ENCODE assay signal across 8 cellular contexts in the genomic region with DNA sequence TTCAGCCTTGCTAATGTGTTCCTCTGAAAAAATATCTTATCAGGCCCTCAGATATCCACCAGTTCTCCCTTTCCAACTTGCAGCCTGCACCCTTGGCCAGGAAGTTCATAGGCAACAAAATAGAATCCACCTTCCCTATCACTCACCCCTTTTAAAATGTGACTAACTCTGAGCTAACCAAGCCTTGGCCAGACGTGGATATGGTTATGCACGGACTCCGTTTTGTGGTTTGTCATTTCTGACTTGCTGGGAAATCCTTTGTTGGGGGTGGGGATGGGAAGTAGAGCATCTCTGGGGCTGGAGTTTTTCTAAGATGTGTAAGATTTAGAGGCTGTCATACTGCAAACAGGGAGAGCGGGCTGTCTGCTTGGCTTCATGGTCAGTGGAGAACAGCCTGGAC.
DNase-seq lines count a peak whose midpoint lies in the region; ATAC-seq and TF ChIP-seq lines count a peak whose summit lies in the region.

No MANE protein-coding gene starts in this region.

- H3K9me3 ChIP-seq in T-helper 17 cell (ENCODE audit: control insufficient read depth, low read length, poor library complexity, severe bottlenecking) (no peaks in the 10 kb centered on the region), gastroesophageal sphincter (no peaks in the 10 kb centered on the region), adrenal gland (replicated peaks in 1 of 3) (no peaks in the 10 kb centered on the region)

- DNase-seq in activated CD4-positive, alpha-beta T cell treated with anti-CD3 and anti-CD28 coated beads, Interleukin-2, amount 10 ng/mL, durations not matched to agents 24 days and 14 days = peak; percentile 69
- no peak for DNase-seq in activated CD4-positive, alpha-beta T cell treated with anti-CD3 and anti-CD28 coated beads for 1 hour
- DNase-seq in T-helper 17 cell (no peak), globus pallidus (ENCODE audit: low spot score) (no peak), adrenal gland (no peak)
- DNase-seq in stimulated activated naive CD8-positive, alpha-beta T cell treated with anti-CD3 and anti-CD28 coated beads, Interleukin-15, Interleukin-2, amounts not matched to agents 100 U/mL and 50 U/mL, for 24 hours = no peak

- peak overlapping the region; percentile 66 for H3K27ac Mint-ChIP-seq in activated CD4-positive, alpha-beta T cell treated with anti-CD3 and anti-CD28 coated beads, Interleukin-2, amount 10 ng/mL, durations not matched to agents 24 days and 14 days
- peak overlapping the region; percentile 89 for H3K27ac Mint-ChIP-seq in T-helper 17 cell

- H3K27ac ChIP-seq in gastroesophageal sphincter (peak overlapping the region in 3 of 4 donors; percentile 6 to 87 (median 86)), adrenal gland (peak overlapping the region in 1 of 5 donors; percentile 24)

- H3K4me1 ChIP-seq in gastroesophageal sphincter (peaks cover 0 to 85% (median 53%) of the 10 kb centered on the region in 3 donors), adrenal gland (replicated peaks in 1 of 2) (peaks cover 14 to 29% of the 10 kb centered on the region in 2 donors)

- H3K4me1 Mint-ChIP-seq in activated CD4-positive, alpha-beta T cell treated with anti-CD3 and anti-CD28 coated beads, Interleukin-2, amount 10 ng/mL, durations not matched to agents 24 days and 14 days = peaks cover 82% of the 10 kb centered on the region
- H3K4me1 Mint-ChIP-seq in T-helper 17 cell = peaks cover 60% of the 10 kb centered on the region

- ATAC-seq in T-helper 17 cell = no peak
- ATAC-seq in gastroesophageal sphincter = no peak
- ATAC-seq in stimulated activated naive CD8-positive, alpha-beta T cell treated with anti-CD3 and anti-CD28 coated beads, Interleukin-15, Interleukin-2, amounts not matched to agents 100 U/mL and 50 U/mL, for 24 hours = peak; percentile 61
- ATAC-seq in GM21367 (IDR thresholded peaks at IDR 0.05; ENCODE audit: unreplicated experiment) = no peak

- intact Hi-C loops in activated CD4-positive, alpha-beta T cell treated with anti-CD3 and anti-CD28 coated beads, Interleukin-2, amount 10 ng/mL, durations not matched to agents 24 days and 14 days (cut with micrococcal nuclease) = no loop called here
- intact Hi-C loops in adrenal gland (cut with DNase I) = no loop called here

- no peak for TF ChIP-seq POLR2A in gastroesophageal sphincter (IDR thresholded peaks at IDR 0.05)
- TF ChIP-seq POLR2A in adrenal gland (IDR thresholded peaks at IDR 0.05) = no peak

- no peaks in the 10 kb centered on the region for H3K27me3 Mint-ChIP-seq in activated CD4-positive, alpha-beta T cell treated with anti-CD3 and anti-CD28 coated beads, Interleukin-2, amount 10 ng/mL, durations not matched to agents 24 days and 14 days
- no peaks in the 10 kb centered on the region for H3K27me3 Mint-ChIP-seq in T-helper 17 cell

- 0 to 37% methylated on average over 1 to 3 of the region's 4 CpGs for WGBS in gastroesophageal sphincter (ENCODE audit: low coverage in 1 of 2), 2 donors
- WGBS in adrenal gland, 4 donors = 41 to 55% (median 48%) methylated on average over 4 of the region's 4 CpGs

- H3K4me3 Mint-ChIP-seq in activated CD4-positive, alpha-beta T cell treated with anti-CD3 and anti-CD28 coated beads, Interleukin-2, amount 10 ng/mL, durations not matched to agents 24 days and 14 days = peak overlapping the region; percentile 49
- H3K4me3 Mint-ChIP-seq in T-helper 17 cell = no peak overlapping the region

- H3K27me3 ChIP-seq in gastroesophageal sphincter (no peaks in the 10 kb centered on the region), adrenal gland (no peaks in the 10 kb centered on the region)

- H3K9me3 Mint-ChIP-seq in activated CD4-positive, alpha-beta T cell treated with anti-CD3 and anti-CD28 coated beads, Interleukin-2, amount 10 ng/mL, durations not matched to agents 24 days and 14 days = no peaks in the 10 kb centered on the region

- H3K4me3 ChIP-seq in gastroesophageal sphincter (no peak overlapping the region), adrenal gland (no peak overlapping the region)

- H3K36me3 Mint-ChIP-seq in activated CD4-positive, alpha-beta T cell treated with anti-CD3 and anti-CD28 coated beads, Interleukin-2, amount 10 ng/mL, durations not matched to agents 24 days and 14 days (ENCODE audit: low read depth) = peaks cover 44% of the 10 kb centered on the region
- peaks cover 3% of the 10 kb centered on the region for H3K36me3 Mint-ChIP-seq in T-helper 17 cell (ENCODE audit: low read depth)

- no peaks in the 10 kb centered on the region for H3K36me3 ChIP-seq in gastroesophageal sphincter
- no peaks in the 10 kb centered on the region for H3K36me3 ChIP-seq in adrenal gland (replicated peaks in 1 of 2)

- no peak for TF ChIP-seq EP300 in gastroesophageal sphincter (IDR thresholded peaks at IDR 0.05)

- TF ChIP-seq CTCF in gastroesophageal sphincter (IDR thresholded peaks at IDR 0.05) = no peak
- no peak for TF ChIP-seq CTCF in adrenal gland (IDR thresholded peaks at IDR 0.05)
